Comparison of ENCODE assay signal across 13 cellular contexts in the genomic region with DNA sequence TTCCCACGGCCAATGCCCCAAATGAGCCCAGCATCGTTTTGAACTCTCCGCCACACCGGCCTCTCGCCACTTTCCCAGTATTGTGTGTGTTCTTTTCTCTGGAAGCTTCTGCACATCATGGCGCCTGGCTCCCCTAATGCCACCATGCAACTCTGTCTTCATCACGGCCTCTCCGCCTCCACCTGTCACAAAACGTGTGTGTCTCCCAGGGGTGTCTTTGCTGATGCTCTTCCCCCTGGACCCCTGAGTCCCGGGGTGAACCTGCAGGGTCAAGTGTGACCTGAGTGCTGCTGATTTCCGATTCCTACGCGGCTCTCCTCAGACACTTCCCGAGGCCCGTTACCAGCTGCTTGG.
A peak's percentile ranks its signal among the peaks of the same experiment; 100 is the strongest.
DNase-seq lines count a peak whose midpoint lies in the region; TF ChIP-seq lines count a peak whose summit lies in the region.
"Had no signal": no experiment of that assay in that cellular context is flagged by ENCODE, and none has a peak within 500 bp of the region (broad histone marks: within the 10 kb centered on the region; RNA-seq: fewer than 3 reads in every experiment).

No MANE protein-coding gene starts in this region.

- intact Hi-C loops in posterior vena cava (cut with DNase I): no loop called here

- peaks cover 9% of the 10 kb centered on the region for H3K27me3 Mint-ChIP-seq in endothelial cell (ENCODE audit: unreplicated experiment)
- peaks cover 21% of the 10 kb centered on the region for H3K27me3 Mint-ChIP-seq in osteocyte (ENCODE audit: unreplicated experiment)

- no peaks in the 10 kb centered on the region for H3K9me3 Mint-ChIP-seq in endothelial cell (ENCODE audit: unreplicated experiment)
- H3K9me3 Mint-ChIP-seq in osteocyte (ENCODE audit: unreplicated experiment): no peaks in the 10 kb centered on the region
- H3K9me3 Mint-ChIP-seq: CD8-positive, alpha-beta memory T cell had no signal

- H3K4me3 Mint-ChIP-seq in endothelial cell (ENCODE audit: unreplicated experiment): no peak overlapping the region
- H3K4me3 Mint-ChIP-seq in osteocyte (ENCODE audit: unreplicated experiment): no peak overlapping the region
- H3K4me3 Mint-ChIP-seq: CD8-positive, alpha-beta memory T cell had no signal

- H3K27ac Mint-ChIP-seq in endothelial cell (ENCODE audit: unreplicated experiment): peak overlapping the region; percentile 11
- H3K27ac Mint-ChIP-seq in osteocyte (ENCODE audit: unreplicated experiment): no peak overlapping the region
- H3K27ac Mint-ChIP-seq: IgD-negative memory B cell had no signal

- DNase-seq in endothelial cell (ENCODE audit: low spot score) (no peak), posterior vena cava (ENCODE audit: low spot score) (peak; percentile 74), MV-4-11 (lab: John Stamatoyannopoulos, UW) (no peak), osteocyte (ENCODE audit: extremely low spot score, unreplicated experiment) (no peak), DMS 273 (lab: John Stamatoyannopoulos, UW; ENCODE audit: unreplicated experiment) (no peak), epidermal melanocyte (ENCODE audit: insufficient read length, low spot score) (no peak)
- DNase-seq: BE2C, DMS 273 treated with DMSO at 0.1 percent for 48 hours had no signal

- no peak for TF ChIP-seq CTCF in endothelial cell (IDR thresholded peaks at IDR 0.05; ENCODE audit: unreplicated experiment)
- TF ChIP-seq CTCF in osteocyte (IDR thresholded peaks at IDR 0.05): no peak

- peaks cover 2% of the 10 kb centered on the region for H3K4me1 Mint-ChIP-seq in endothelial cell (ENCODE audit: unreplicated experiment)
- peaks cover 2% of the 10 kb centered on the region for H3K4me1 Mint-ChIP-seq in osteocyte (ENCODE audit: unreplicated experiment)
- H3K4me1 Mint-ChIP-seq: CD8-positive, alpha-beta memory T cell had no signal

- peak overlapping the region; percentile 15 for H3K27ac ChIP-seq in angular gyrus (ENCODE audit: low read depth, low read length)
- H3K27ac ChIP-seq: A549, GM23248 had no signal

- H3K36me3 Mint-ChIP-seq in endothelial cell (ENCODE audit: low read depth, unreplicated experiment): peaks cover 15% of the 10 kb centered on the region
- no peaks in the 10 kb centered on the region for H3K36me3 Mint-ChIP-seq in osteocyte (ENCODE audit: unreplicated experiment)
- H3K36me3 Mint-ChIP-seq: CD8-positive, alpha-beta memory T cell had no signal
